8 cellular contexts compared by ENCODE assay signal in the genomic region with DNA sequence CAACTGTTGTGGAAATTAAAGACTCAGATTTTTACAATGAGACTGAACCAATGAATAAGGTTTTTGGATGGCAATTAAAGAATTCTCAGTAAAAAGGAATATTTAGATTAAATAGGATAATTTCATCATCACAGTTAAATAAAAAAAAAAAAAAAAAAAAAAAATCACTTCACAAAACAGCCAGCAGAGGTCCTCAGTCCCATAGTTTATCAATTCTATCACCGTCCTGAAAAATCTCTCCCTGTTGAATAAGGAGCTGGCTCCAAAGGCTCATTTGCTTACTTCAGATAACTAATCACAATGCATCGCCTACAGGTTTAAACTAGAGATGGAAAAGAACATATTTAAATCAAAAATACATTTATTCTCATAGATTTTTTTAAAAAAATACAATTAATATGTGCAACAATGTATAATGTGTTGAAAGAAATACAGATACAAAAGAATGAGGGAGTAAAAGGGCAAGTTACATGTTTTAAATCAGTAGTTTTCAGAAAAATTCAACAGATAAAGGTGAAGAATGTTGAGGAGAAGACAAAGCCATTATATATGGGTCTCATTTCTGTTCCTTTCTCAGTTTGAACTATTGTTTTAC.
A peak's percentile ranks its signal among the peaks of the same experiment; 100 is the strongest.
DNase-seq lines count a peak whose midpoint lies in the region; ATAC-seq, FAIRE-seq and TF ChIP-seq lines count a peak whose summit lies in the region.

No MANE protein-coding gene starts in this region.

- no peak overlapping the region for H3K4me2 ChIP-seq in HepG2 (ENCODE audit: low read depth, low read length)

- TF ChIP-seq POLR2A in HepG2 (IDR thresholded peaks at IDR 0.05; ENCODE audit: insufficient read depth in 1 of 2, low read depth in 2 of 2, low read length in 2 of 2): no peak

- no peak overlapping the region for H3K27ac ChIP-seq in HepG2 (ENCODE audit: extremely low read length, insufficient read depth, low read length)

- WGBS in HepG2 (ENCODE audit: low lambda C conversion rate): 0% methylated on average over 2 of the region's 2 CpGs

- TF ChIP-seq RAD21 in HepG2 (CRISPR knock-in tag; IDR thresholded peaks at IDR 0.05): no peak

- H3K4me3 ChIP-seq in H7 (ENCODE audit: insufficient read depth, low read depth, low read length) (no peak overlapping the region), HepG2 (replicated peaks in 1 of 3; ENCODE audit: insufficient read depth in 1 of 3, low read depth in 2 of 3, low read length in 3 of 3) (no peak overlapping the region)

- in situ Hi-C loops in T47D (cut with HindIII; ENCODE audit: low pct_unique_long_range_greater_than_20kb, low sequenced_read_pairs): no loop called here
- in situ Hi-C loops in HepG2 (cut with HindIII; ENCODE audit: extremely low pct_ligation_motif_present, low pct_unique_long_range_greater_than_20kb): loop anchor here (25.0 kb wide), 1 partner anchor 1408 kb away; no protein-coding TSS in a partner anchor

- CTCF ChIA-PET in HepG2 (lab: Yijun Ruan, JAX; ENCODE audit: low intra/inter-chr PET ratio, low total read pairs): interaction anchor here (0.6 kb wide), 1 partner anchor 219 kb away, joined by 3 read pairs; no protein-coding TSS in a partner anchor

- H3K36me3 ChIP-seq in H7 (replicated peaks; ENCODE audit: control insufficient read depth, insufficient read depth, low read length) (no peaks in the 10 kb centered on the region), HepG2 (replicated peaks in 1 of 2; ENCODE audit: control insufficient read depth in 1 of 2, insufficient read depth in 2 of 2, low read length in 2 of 2) (no peaks in the 10 kb centered on the region)

- no peak for TF ChIP-seq EP300 in HepG2 (IDR thresholded peaks at IDR 0.05; ENCODE audit: low read depth in 2 of 2, low read length in 2 of 2)
- no peak for TF ChIP-seq EP300 in HepG2 (CRISPR knock-in tag; IDR thresholded peaks at IDR 0.05; ENCODE audit: borderline replicate concordance)

- H3K79me2 ChIP-seq in HepG2 (ENCODE audit: insufficient read depth, low read length): no peaks in the 10 kb centered on the region

- H2AFZ ChIP-seq in HepG2 (ENCODE audit: low read length): no peak overlapping the region

- no peak for ATAC-seq in HepG2

- TF ChIP-seq CTCF in HepG2 (CRISPR knock-in tag; IDR thresholded peaks at IDR 0.05): peak; percentile 53

- no peaks in the 10 kb centered on the region for H3K4me1 ChIP-seq in HepG2 (ENCODE audit: insufficient read depth, low read length)

- intact Hi-C loops in HepG2 (cut with micrococcal nuclease; ENCODE audit: unreplicated experiment): no loop called here

- no peak overlapping the region for H3K9ac ChIP-seq in HepG2 (ENCODE audit: insufficient read depth, low read depth, low read length)

- POLR2A ChIA-PET in HepG2 (lab: Yijun Ruan, JAX): no interaction called here

- H3K27me3 ChIP-seq in H7 (ENCODE audit: control insufficient read depth, insufficient read depth, low read length) (no peaks in the 10 kb centered on the region), HepG2 (ENCODE audit: control insufficient read depth in 1 of 2, insufficient read depth in 2 of 2, low read length in 2 of 2) (no peaks in the 10 kb centered on the region)

- no peak for FAIRE-seq in HepG2 (lab: Jason Lieb, UNC)

- H3K9me3 ChIP-seq in HepG2 (ENCODE audit: low read length): no peaks in the 10 kb centered on the region

- H4K20me1 ChIP-seq in HepG2 (ENCODE audit: insufficient read depth, low read length): no peaks in the 10 kb centered on the region

- peak; percentile 51 for DNase-seq in CD1c-positive myeloid dendritic cell (ENCODE audit: extremely low spot score)
- DNase-seq in H7: peak; percentile 26
- peak; percentile 4 to 55 for DNase-seq in NCI-H446 (lab: John Stamatoyannopoulos, UW)
- DNase-seq in T47D (ENCODE audit: low read depth in 1 of 2, low spot score in 1 of 2): peak; percentile 26 to 52
- DNase-seq in HepG2 (ENCODE audit: low spot score): peak; percentile 13
- no peak for DNase-seq in activated CD8-positive, alpha-beta memory T cell treated with anti-CD3 and anti-CD28 coated beads, Interleukin-2, amount 50 U/mL, for 48 hours
- no peak for DNase-seq in activated CD4-positive, alpha-beta T cell treated with anti-CD3 and anti-CD28 coated beads, Interleukin-2, amount 50 U/mL, for 4 hours
- DNase-seq in T1000 (lab: John Stamatoyannopoulos, UW): no peak

- no TSS peak for BruUV-seq in HepG2 (replicated peaks; lab: Mats Ljungman, UMichigan)

TF ChIP-seq in HepG2, 621 proteins besides CTCF, POLR2A, EP300 and RAD21 (continues in another document):
- TF ChIP-seq JUN (CRISPR knock-in tag; IDR thresholded peaks at IDR 0.05) (no peak), MATR3 (CRISPR knock-in tag; IDR thresholded peaks at IDR 0.05) (no peak), ZNF792 (CRISPR knock-in tag; IDR thresholded peaks at IDR 0.05) (no peak), STAG1 (CRISPR knock-in tag; IDR thresholded peaks at IDR 0.05) (peak; percentile 65; the same call in 1 of the 2 replicates), SMC3 (IDR thresholded peaks at IDR 0.05; ENCODE audit: low read length) (peak; percentile 38; the same call in 1 of the 2 replicates), KDM4B (CRISPR knock-in tag; IDR thresholded peaks at IDR 0.05) (no peak), ZNF747 (CRISPR knock-in tag; IDR thresholded peaks at IDR 0.05; ENCODE audit: borderline replicate concordance) (no peak)
- TF ChIP-seq, protein P1, sequence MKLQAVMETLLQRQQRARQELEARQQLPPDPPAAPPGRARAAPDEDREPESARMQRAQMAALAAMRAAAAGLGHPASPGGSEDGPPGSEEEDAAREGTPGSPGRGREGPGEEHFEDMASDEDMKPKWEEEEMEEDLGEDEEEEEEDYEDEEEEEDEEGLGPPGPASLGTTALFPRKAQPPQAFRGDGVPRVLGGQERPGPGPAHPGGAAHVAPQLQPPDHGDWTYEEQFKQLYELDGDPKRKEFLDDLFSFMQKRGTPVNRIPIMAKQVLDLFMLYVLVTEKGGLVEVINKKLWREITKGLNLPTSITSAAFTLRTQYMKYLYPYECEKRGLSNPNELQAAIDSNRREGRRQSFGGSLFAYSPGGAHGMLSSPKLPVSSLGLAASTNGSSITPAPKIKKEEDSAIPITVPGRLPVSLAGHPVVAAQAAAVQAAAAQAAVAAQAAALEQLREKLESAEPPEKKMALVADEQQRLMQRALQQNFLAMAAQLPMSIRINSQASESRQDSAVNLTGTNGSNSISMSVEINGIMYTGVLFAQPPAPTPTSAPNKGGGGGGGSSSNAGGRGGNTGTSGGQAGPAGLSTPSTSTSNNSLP (IDR thresholded peaks at IDR 0.05; ENCODE audit: low read depth, low read length): 0 out of 2 replicates have a peak, but pooled peaks have one; percentile 37
- TF ChIP-seq, protein P2, sequence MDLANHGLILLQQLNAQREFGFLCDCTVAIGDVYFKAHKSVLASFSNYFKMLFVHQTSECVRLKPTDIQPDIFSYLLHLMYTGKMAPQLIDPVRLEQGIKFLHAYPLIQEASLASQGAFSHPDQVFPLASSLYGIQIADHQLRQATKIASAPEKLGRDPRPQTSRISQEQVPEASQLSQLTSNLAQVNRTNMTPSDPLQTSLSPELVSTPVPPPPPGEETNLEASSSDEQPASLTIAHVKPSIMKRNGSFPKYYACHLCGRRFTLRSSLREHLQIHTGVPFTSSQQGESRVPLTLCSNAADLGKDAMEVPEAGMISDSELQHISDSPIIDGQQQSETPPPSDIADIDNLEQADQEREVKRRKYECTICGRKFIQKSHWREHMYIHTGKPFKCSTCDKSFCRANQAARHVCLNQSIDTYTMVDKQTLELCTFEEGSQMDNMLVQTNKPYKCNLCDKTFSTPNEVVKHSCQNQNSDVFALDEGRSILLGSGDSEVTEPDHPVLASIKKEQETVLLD (CRISPR knock-in tag; IDR thresholded peaks at IDR 0.05; ENCODE audit: low read depth): no peak
- TF ChIP-seq, protein P3, sequence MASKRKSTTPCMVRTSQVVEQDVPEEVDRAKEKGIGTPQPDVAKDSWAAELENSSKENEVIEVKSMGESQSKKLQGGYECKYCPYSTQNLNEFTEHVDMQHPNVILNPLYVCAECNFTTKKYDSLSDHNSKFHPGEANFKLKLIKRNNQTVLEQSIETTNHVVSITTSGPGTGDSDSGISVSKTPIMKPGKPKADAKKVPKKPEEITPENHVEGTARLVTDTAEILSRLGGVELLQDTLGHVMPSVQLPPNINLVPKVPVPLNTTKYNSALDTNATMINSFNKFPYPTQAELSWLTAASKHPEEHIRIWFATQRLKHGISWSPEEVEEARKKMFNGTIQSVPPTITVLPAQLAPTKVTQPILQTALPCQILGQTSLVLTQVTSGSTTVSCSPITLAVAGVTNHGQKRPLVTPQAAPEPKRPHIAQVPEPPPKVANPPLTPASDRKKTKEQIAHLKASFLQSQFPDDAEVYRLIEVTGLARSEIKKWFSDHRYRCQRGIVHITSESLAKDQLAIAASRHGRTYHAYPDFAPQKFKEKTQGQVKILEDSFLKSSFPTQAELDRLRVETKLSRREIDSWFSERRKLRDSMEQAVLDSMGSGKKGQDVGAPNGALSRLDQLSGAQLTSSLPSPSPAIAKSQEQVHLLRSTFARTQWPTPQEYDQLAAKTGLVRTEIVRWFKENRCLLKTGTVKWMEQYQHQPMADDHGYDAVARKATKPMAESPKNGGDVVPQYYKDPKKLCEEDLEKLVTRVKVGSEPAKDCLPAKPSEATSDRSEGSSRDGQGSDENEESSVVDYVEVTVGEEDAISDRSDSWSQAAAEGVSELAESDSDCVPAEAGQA (IDR thresholded peaks at IDR 0.05; ENCODE audit: low read depth): no peak
- TF ChIP-seq, protein P3 (CRISPR knock-in tag; IDR thresholded peaks at IDR 0.05; ENCODE audit: borderline replicate concordance): no peak
- TF ChIP-seq, protein P4, sequence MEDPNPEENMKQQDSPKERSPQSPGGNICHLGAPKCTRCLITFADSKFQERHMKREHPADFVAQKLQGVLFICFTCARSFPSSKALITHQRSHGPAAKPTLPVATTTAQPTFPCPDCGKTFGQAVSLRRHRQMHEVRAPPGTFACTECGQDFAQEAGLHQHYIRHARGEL (CRISPR knock-in tag; IDR thresholded peaks at IDR 0.05): no peak

Comparison
In these comparisons a context has a peak if more than half of its experiments do, and no peak if none do; other contexts are left out.
1. DNase-seq: peak in CD1c-positive myeloid dendritic cell (single experiment), H7 (single experiment), NCI-H446 (2 of 2), T47D (2 of 2) and HepG2 (single experiment); none in activated CD8-positive, alpha-beta memory T cell treated with anti-CD3 and anti-CD28 coated beads, Interleukin-2, amount 50 U/mL, for 48 hours (single experiment), activated CD4-positive, alpha-beta T cell treated with anti-CD3 and anti-CD28 coated beads, Interleukin-2, amount 50 U/mL, for 4 hours (0 of 2) and T1000 (single experiment).